18 cellular contexts compared by ENCODE assay signal in the genomic region with DNA sequence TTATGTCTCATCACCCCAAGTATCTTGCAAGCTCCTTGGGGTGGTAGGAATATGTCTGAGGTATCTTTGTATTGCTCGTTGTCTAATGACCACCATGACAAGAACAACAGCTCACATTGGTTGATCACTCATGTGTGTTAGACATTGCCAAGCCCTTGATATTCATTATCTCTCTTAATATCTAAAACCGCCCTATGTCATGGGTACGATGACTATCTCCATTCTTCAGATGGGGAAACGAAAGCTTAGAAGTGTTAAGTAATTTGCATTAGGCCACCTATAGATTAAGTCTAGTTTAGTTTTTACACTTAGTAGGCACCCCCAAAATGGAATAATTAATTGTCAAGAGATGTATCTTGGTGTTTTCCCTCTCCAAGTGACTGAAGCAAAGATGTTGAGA. TPM values are rescaled to one million over a fixed set of nuclear protein-coding genes. Genes with fewer than 3 reads are reported as not detected.
"Had no signal": no experiment of that assay in that cellular context is flagged by ENCODE, and none has a peak within 500 bp of the region (broad histone marks: within the 10 kb centered on the region; RNA-seq: fewer than 3 reads in every experiment).

No MANE protein-coding gene starts in this region.

- H3K27me3 Mint-ChIP-seq: activated CD4-positive, alpha-beta memory T cell treated with anti-CD3 and anti-CD28 coated beads, Interleukin-2, amount 10 ng/mL, durations not matched to agents 7 days and 5 days had no signal

- DNase-seq: activated CD4-positive, alpha-beta memory T cell treated with anti-CD3 and anti-CD28 coated beads, Interleukin-2, amount 10 ng/mL, durations not matched to agents 7 days and 5 days; activated CD8-positive, alpha-beta memory T cell treated with anti-CD3 and anti-CD28 coated beads, Interleukin-2, amount 50 U/mL, for 4 hours; activated naive CD4-positive, alpha-beta T cell treated with Interleukin-2 at 50 U/mL for 16 hours; dermis blood vessel endothelial cell; endodermal cell; heart right ventricle; midbrain; psoas muscle had no signal

- H3K4me3 Mint-ChIP-seq: activated CD4-positive, alpha-beta memory T cell treated with anti-CD3 and anti-CD28 coated beads, Interleukin-2, amount 10 ng/mL, durations not matched to agents 7 days and 5 days; endodermal cell; neural progenitor cell had no signal

- H3K27ac Mint-ChIP-seq: activated CD4-positive, alpha-beta memory T cell treated with anti-CD3 and anti-CD28 coated beads, Interleukin-2, amount 10 ng/mL, durations not matched to agents 7 days and 5 days; endodermal cell; neural progenitor cell had no signal

- H3K4me1 Mint-ChIP-seq: neural progenitor cell had no signal

- H3K4me2 ChIP-seq: neural progenitor cell had no signal

- H3K27me3 ChIP-seq: ascending aorta, breast epithelium, heart right ventricle, neural progenitor cell had no signal

- H3K27ac ChIP-seq: ascending aorta, breast epithelium, neural progenitor cell, psoas muscle had no signal

- H3K4me1 ChIP-seq: breast epithelium, neural progenitor cell, psoas muscle had no signal

- H3K9me3 ChIP-seq: ascending aorta, breast epithelium, heart right ventricle, psoas muscle had no signal

- H3K36me3 Mint-ChIP-seq: neural progenitor cell had no signal

- H2AFZ ChIP-seq: neural progenitor cell had no signal

- H3K9me3 Mint-ChIP-seq: endodermal cell, neural progenitor cell had no signal

- H3K36me3 ChIP-seq: ascending aorta, breast epithelium, heart right ventricle, neural progenitor cell had no signal

- H3K9ac ChIP-seq: neural progenitor cell had no signal

- ATAC-seq: heart right ventricle, psoas muscle, sciatic nerve had no signal

- H3K4me3 ChIP-seq: ascending aorta, breast epithelium, heart right ventricle, lung, neural progenitor cell, psoas muscle had no signal

RNA-seq across cellular contexts. Expression of gene ICOS, which starts 57.0 kb away (rescaled TPM):
- total RNA-seq: ascending aorta, chondrocyte, dermis blood vessel endothelial cell, endodermal cell, epithelial cell of proximal tubule, frontal cortex, myocyte, osteocyte, psoas muscle, sciatic nerve had no signal
